8 cellular contexts compared by ENCODE assay signal in the genomic region with DNA sequence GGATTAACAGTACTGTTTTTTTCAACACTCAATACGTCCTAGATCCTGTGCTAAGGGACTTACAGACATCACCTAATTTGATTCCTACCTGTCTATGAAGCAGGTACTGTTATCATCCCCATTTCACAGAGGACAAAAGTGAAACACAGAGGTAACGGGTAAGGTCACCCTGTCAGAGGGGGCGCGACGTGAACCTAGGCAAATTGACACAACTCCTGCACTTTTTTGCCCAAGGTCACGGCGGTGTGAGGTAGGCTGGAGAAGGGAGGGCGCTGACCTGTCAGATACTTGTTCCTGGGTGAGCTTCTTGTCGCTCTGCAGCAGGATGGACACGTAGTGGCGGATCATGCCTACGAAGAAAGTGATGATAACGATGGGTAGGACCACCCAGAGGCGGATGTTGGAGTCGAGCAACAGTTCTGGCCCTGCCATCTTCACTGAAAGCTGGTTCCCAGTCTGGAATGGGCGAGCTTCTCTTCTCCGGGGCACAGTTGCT. TPM values are rescaled to one million over a fixed set of nuclear protein-coding genes. Genes with fewer than 3 reads are reported as not detected.
DNase-seq lines count a peak whose midpoint lies in the region; ATAC-seq and TF ChIP-seq lines count a peak whose summit lies in the region.

No MANE protein-coding gene starts in this region.

- WGBS in esophagus, 2 donors: 1% methylated on average over 17 of the region's 17 CpGs

- H3K27me3 ChIP-seq in HAP-1 (ENCODE audit: low read depth) (no peaks in the 10 kb centered on the region), OCI-LY1 (ENCODE audit: insufficient read depth, low read length) (no peaks in the 10 kb centered on the region), esophagus (ENCODE audit: control insufficient read depth in 1 of 2, insufficient read depth in 2 of 2, low read length in 2 of 2) (no peaks in the 10 kb centered on the region)

- H3K4me3 ChIP-seq in HAP-1 (peak overlapping the region; percentile 97), OCI-LY1 (ENCODE audit: low read depth, low read length, poor library complexity, severe bottlenecking) (peak overlapping the region; percentile 88), esophagus (ENCODE audit: low read depth in 1 of 2, low read length in 2 of 2) (peak overlapping the region; percentile 89 to 94)

- no peaks in the 10 kb centered on the region for H4K20me1 ChIP-seq in OCI-LY1 (ENCODE audit: insufficient read depth, low read length)

- H3K36me3 ChIP-seq in HAP-1 (replicated peaks) (peaks cover 11% of the 10 kb centered on the region), OCI-LY1 (ENCODE audit: insufficient read depth, low read length) (peaks cover 10% of the 10 kb centered on the region; the same call in 1 of the 2 replicates), esophagus (ENCODE audit: control insufficient read depth in 2 of 2, insufficient read depth in 2 of 2, low read length in 1 of 2) (peaks cover 0 to 3% of the 10 kb centered on the region in 2 donors)

- in situ Hi-C loops in HAP-1 (cut with MboI; ENCODE audit: low sequenced_read_pairs): no loop called here

- peaks cover 31% of the 10 kb centered on the region for H3K79me2 ChIP-seq in OCI-LY1 (ENCODE audit: insufficient read depth, low read length)

- TF ChIP-seq CTCF in OCI-LY1 (IDR thresholded peaks at IDR 0.05; ENCODE audit: low read length) (no peak), omental fat pad (IDR thresholded peaks at IDR 0.05) (no peak)

- no peak overlapping the region for H2AFZ ChIP-seq in OCI-LY1 (ENCODE audit: low read length)

- H3K4me1 ChIP-seq in HAP-1 (0 out of 2 replicates have a peak, but pooled peaks cover 3% of the 10 kb centered on the region), OCI-LY1 (ENCODE audit: insufficient read depth, low read length, severe bottlenecking) (peaks cover 28% of the 10 kb centered on the region), esophagus (ENCODE audit: control insufficient read depth in 2 of 2, insufficient read depth in 2 of 2, low read length in 1 of 2) (peaks cover 0 to 4% of the 10 kb centered on the region in 2 donors)

- ATAC-seq in GM18498 (IDR thresholded peaks at IDR 0.05; ENCODE audit: unreplicated experiment) (peak; percentile 34), omental fat pad (ENCODE audit: low FRiP score) (peak; percentile 43)

- H3K27ac ChIP-seq in OCI-LY1 (ENCODE audit: low read depth, low read length, poor library complexity, severe bottlenecking): peak overlapping the region; percentile 63
- peak overlapping the region; percentile 52 to 86 for H3K27ac ChIP-seq in esophagus (ENCODE audit: low read depth in 2 of 2, low read length in 1 of 2)

- peak overlapping the region; percentile 96 for H3K9ac ChIP-seq in OCI-LY1 (ENCODE audit: low read length)

- H3K9me2 ChIP-seq in OCI-LY1 (ENCODE audit: low read depth, low read length): no peaks in the 10 kb centered on the region

- H3K4me2 ChIP-seq in OCI-LY1 (ENCODE audit: low read length): peak overlapping the region; percentile 91

- DNase-seq in HAP-1 (ENCODE audit: low spot score in 2 of 2) (no peak), omental fat pad (ENCODE audit: low spot score) (no peak), SW480 (ENCODE audit: low spot score) (no peak), hypothalamus (lab: John Stamatoyannopoulos, UW) (no peak), NCI-H146 treated with DMSO at 0.1 percent for 48 hours (lab: John Stamatoyannopoulos, UW; ENCODE audit: unreplicated experiment) (no peak)

- H3K9me3 ChIP-seq in HAP-1: no peaks in the 10 kb centered on the region
- no peaks in the 10 kb centered on the region for H3K9me3 ChIP-seq in OCI-LY1 (ENCODE audit: low read length)
- no peaks in the 10 kb centered on the region for H3K9me3 ChIP-seq in esophagus (ENCODE audit: control insufficient read depth in 2 of 2, insufficient read depth in 1 of 2, low read depth in 1 of 2, low read length in 1 of 2)

- H3F3A ChIP-seq in OCI-LY1 (ENCODE audit: insufficient read depth, low read length): no peaks in the 10 kb centered on the region

RNA-seq across cellular contexts. Expression of a gene that starts 0.4 kb away (rescaled TPM):
- polyA plus RNA-seq in esophagus: 100 to 1,000 TPM in 1 of 2 donors, 10 to 100 TPM in 1; 44.7 to 100 TPM
- 100 to 1,000 TPM in 1 of 4 donors, 10 to 100 TPM in 3; 50.8 to 116 (median 71.5) TPM for total RNA-seq in omental fat pad

RNA-seq across cellular contexts. Expression of a gene that starts 34.1 kb away (rescaled TPM):
- polyA plus RNA-seq in esophagus: 1 to 10 TPM; 1.0 to 2.0 TPM
- total RNA-seq in omental fat pad: 1 to 10 TPM; 1.1 to 2.8 (median 1.3) TPM

RNA-seq across cellular contexts. Expression of a gene that starts 40.0 kb away (rescaled TPM):
- polyA plus RNA-seq in esophagus: 1 to 10 TPM; 5.1 to 6.5 TPM
- total RNA-seq in omental fat pad: 1 to 10 TPM; 1.7 to 3.5 (median 3.3) TPM

RNA-seq across cellular contexts. Expression of a gene that starts 52.6 kb away (rescaled TPM):
- 10 to 100 TPM; 12.1 to 24.2 TPM for polyA plus RNA-seq in esophagus
- total RNA-seq in omental fat pad: 10 to 100 TPM; 26.8 to 52.3 (median 38.4) TPM
